In the genomic region with DNA sequence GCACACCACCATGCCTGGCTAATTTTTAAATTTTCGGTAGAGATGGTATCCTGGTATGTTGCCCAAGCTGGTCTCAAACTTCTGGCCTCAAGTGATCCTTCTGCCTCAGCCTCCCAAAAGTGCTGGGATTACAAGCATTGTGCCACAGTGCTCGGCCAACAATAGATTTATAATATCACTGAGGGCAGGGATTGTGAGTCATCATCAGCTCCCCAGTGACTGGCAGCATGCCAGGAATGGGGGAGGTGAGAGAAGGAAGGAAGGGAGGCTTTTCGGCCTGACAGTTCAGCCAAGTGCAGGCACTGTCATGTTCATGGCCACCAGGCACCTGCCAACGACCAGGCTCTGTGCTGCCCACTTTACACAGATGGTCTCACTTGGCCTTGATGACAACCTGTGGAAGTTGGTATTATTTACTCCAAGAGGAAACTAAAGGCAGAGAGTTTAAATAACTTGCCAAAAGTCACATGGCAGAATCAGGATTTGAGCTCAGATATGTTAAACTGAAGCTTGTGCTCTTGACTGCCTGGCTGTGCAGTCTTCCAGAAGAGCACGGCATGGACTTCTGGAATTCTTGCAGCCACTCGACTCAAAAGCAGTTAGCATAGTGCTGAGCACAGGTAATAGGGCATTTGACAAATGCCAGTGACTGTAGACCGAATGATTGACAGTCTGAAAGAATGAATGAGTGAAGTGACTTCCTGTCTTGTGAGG, we compare ENCODE assay signal across 8 cellular contexts. TPM values are rescaled to one million over a fixed set of nuclear protein-coding genes. Genes with fewer than 3 reads are reported as not detected.
DNase-seq lines count a peak whose midpoint lies in the region; ATAC-seq, FAIRE-seq and TF ChIP-seq lines count a peak whose summit lies in the region.
"Not testable (repeated sequence)": the region's sequence is repeated elsewhere in the genome, so short reads cannot be mapped to it uniquely, and the experiment has no call there.

No MANE protein-coding gene starts in this region.

- peak; percentile 79 for ATAC-seq in CD8-positive, alpha-beta T cell
- ATAC-seq in Right ventricle myocardium inferior = peak; percentile 70

- not testable (repeated sequence) for H3K4me1 ChIP-seq in CD8-positive, alpha-beta T cell (ENCODE audit: insufficient read depth, low read length); astrocyte (ENCODE audit: insufficient read depth, low read length)
- peaks cover 43% of the 10 kb centered on the region for H3K4me1 ChIP-seq in OCI-LY1 (ENCODE audit: insufficient read depth, low read length, severe bottlenecking)

- not testable (repeated sequence) for H3K9me3 ChIP-seq in CD8-positive, alpha-beta T cell (ENCODE audit: low read length); OCI-LY1 (ENCODE audit: low read length); astrocyte (ENCODE audit: insufficient read depth, low read depth, low read length)

- not testable (repeated sequence) for TF ChIP-seq CTCF in CD8-positive, alpha-beta T cell (IDR thresholded peaks at IDR 0.05); OCI-LY1 (IDR thresholded peaks at IDR 0.05; ENCODE audit: low read length); astrocyte (IDR thresholded peaks at IDR 0.05; ENCODE audit: insufficient read depth, low read depth, low read length); osteocyte (IDR thresholded peaks at IDR 0.05)

- POLR2A ChIA-PET in CD8-positive, alpha-beta T cell (lab: Charles Lee) = interaction anchor here (0.6 kb wide), 1 partner anchor 60 kb away, joined by 3 read pairs; no protein-coding TSS in a partner anchor

- H3K27me3 ChIP-seq in CD8-positive, alpha-beta T cell (ENCODE audit: insufficient read depth, low read length); OCI-LY1 (ENCODE audit: insufficient read depth, low read length); astrocyte (ENCODE audit: insufficient read depth, low read length): not testable (repeated sequence)

- H3F3A ChIP-seq in OCI-LY1 (ENCODE audit: insufficient read depth, low read length) = not testable (repeated sequence)

- not testable (repeated sequence) for FAIRE-seq in astrocyte (lab: Jason Lieb, UNC)

- H3K4me3 ChIP-seq in CD8-positive, alpha-beta T cell (ENCODE audit: low read depth, low read length); OCI-LY1 (ENCODE audit: low read depth, low read length, poor library complexity, severe bottlenecking); astrocyte (ENCODE audit: insufficient read depth, low read depth, low read length): not testable (repeated sequence)

- intact Hi-C loops in CD8-positive, alpha-beta T cell (cut with DNase I, micrococcal nuclease); Right ventricle myocardium inferior (cut with DNase I): not testable (repeated sequence)

- not testable (repeated sequence) for H3K27me3 Mint-ChIP-seq in CD8-positive, alpha-beta T cell (ENCODE audit: low read depth); astrocyte (ENCODE audit: low read depth, unreplicated experiment); osteocyte (ENCODE audit: unreplicated experiment)

- peak; percentile 46 to 91 (median 76) for DNase-seq in CD8-positive, alpha-beta T cell
- DNase-seq in KBM-7 = peak; percentile 88
- DNase-seq in activated CD4-positive, alpha-beta T cell treated with anti-CD3 and anti-CD28 coated beads for 48 hours = peak; percentile 84
- peak; percentile 40 for DNase-seq in astrocyte (ENCODE audit: low read depth)
- peak; percentile 91 for DNase-seq in Right ventricle myocardium inferior (ENCODE audit: missing footprints)
- peak; percentile 92 for DNase-seq in osteocyte (ENCODE audit: extremely low spot score, unreplicated experiment)
- DNase-seq in stimulated activated CD8-positive, alpha-beta memory T cell treated with anti-CD3 and anti-CD28 coated beads, Interleukin-7, amount 100 ng/mL, for 1 hour (ENCODE audit: low read depth in 2 of 2) = peak; percentile 62 to 67

- H3K9me3 Mint-ChIP-seq in CD8-positive, alpha-beta T cell; astrocyte (ENCODE audit: unreplicated experiment); osteocyte (ENCODE audit: unreplicated experiment): not testable (repeated sequence)

- not testable (repeated sequence) for H3K9me2 ChIP-seq in OCI-LY1 (ENCODE audit: low read depth, low read length)

- H3K27ac ChIP-seq in CD8-positive, alpha-beta T cell (ENCODE audit: low read depth, low read length); astrocyte (ENCODE audit: low read depth, low read length): not testable (repeated sequence)
- peak overlapping the region; percentile 84 for H3K27ac ChIP-seq in OCI-LY1 (ENCODE audit: low read depth, low read length, poor library complexity, severe bottlenecking)

- not testable (repeated sequence) for H3K79me2 ChIP-seq in OCI-LY1 (ENCODE audit: insufficient read depth, low read length); astrocyte (ENCODE audit: insufficient read depth, low read length)

- not testable (repeated sequence) for H3K4me3 Mint-ChIP-seq in CD8-positive, alpha-beta T cell; astrocyte (ENCODE audit: unreplicated experiment); osteocyte (ENCODE audit: unreplicated experiment)

- not testable (repeated sequence) for H3K36me3 ChIP-seq in CD8-positive, alpha-beta T cell (ENCODE audit: insufficient read depth, low read length); OCI-LY1 (ENCODE audit: insufficient read depth, low read length); astrocyte (ENCODE audit: insufficient read depth, low read length)

- not testable (repeated sequence) for H2AFZ ChIP-seq in OCI-LY1 (ENCODE audit: low read length); astrocyte (ENCODE audit: low read depth, low read length)

- not testable (repeated sequence) for H4K20me1 ChIP-seq in OCI-LY1 (ENCODE audit: insufficient read depth, low read length); astrocyte (ENCODE audit: insufficient read depth, low read length)

- in situ Hi-C loops in KBM-7 (cut with MboI; ENCODE audit: low pct_unique_long_range_greater_than_20kb, low sequenced_read_pairs) = not testable (repeated sequence)

- H3K9ac ChIP-seq in OCI-LY1 (ENCODE audit: low read length) = peak overlapping the region; percentile 14; the same call in 1 of the 2 replicates
- not testable (repeated sequence) for H3K9ac ChIP-seq in astrocyte (ENCODE audit: low read length)

- H3K4me1 Mint-ChIP-seq in CD8-positive, alpha-beta T cell (ENCODE audit: low read depth); astrocyte (ENCODE audit: low read depth, unreplicated experiment); osteocyte (ENCODE audit: unreplicated experiment): not testable (repeated sequence)

- not testable (repeated sequence) for H3K36me3 Mint-ChIP-seq in CD8-positive, alpha-beta T cell; astrocyte (ENCODE audit: low read depth, unreplicated experiment); osteocyte (ENCODE audit: unreplicated experiment)

- peak overlapping the region; percentile 31; the same call in 1 of the 2 replicates for H3K4me2 ChIP-seq in OCI-LY1 (ENCODE audit: low read length)
- H3K4me2 ChIP-seq in astrocyte (ENCODE audit: low read length) = not testable (repeated sequence)

- CTCF ChIA-PET in CD8-positive, alpha-beta T cell (lab: Charles Lee) = not testable (repeated sequence)

- peak overlapping the region; percentile 80 for H3K27ac Mint-ChIP-seq in CD8-positive, alpha-beta T cell
- H3K27ac Mint-ChIP-seq in astrocyte (ENCODE audit: unreplicated experiment) (peak overlapping the region; percentile 69), osteocyte (ENCODE audit: unreplicated experiment) (peak overlapping the region; percentile 64)

RNA-seq across cellular contexts. Expression of gene METTL2B, which starts 46.8 kb away (rescaled TPM):
- total RNA-seq in CD8-positive, alpha-beta T cell = 10 to 100 TPM; 11.6 to 11.9 TPM
- total RNA-seq in astrocyte = 30.8 and 34.5 TPM in 2 replicates
- total RNA-seq in Right ventricle myocardium inferior = 17.1 TPM
- 31.4 and 33.2 TPM in 2 replicates for total RNA-seq in osteocyte

Comparison
In these comparisons a context has a peak if more than half of its experiments do, and no peak if none do; other contexts are left out.
1. DNase-seq: peak in every context shown above with its lines; median percentile 92 in osteocyte; 91 in Right ventricle myocardium inferior; 88 in KBM-7; 84 in activated CD4-positive, alpha-beta T cell treated with anti-CD3 and anti-CD28 coated beads for 48 hours; 76 in CD8-positive, alpha-beta T cell; 64 in stimulated activated CD8-positive, alpha-beta memory T cell treated with anti-CD3 and anti-CD28 coated beads, Interleukin-7, amount 100 ng/mL, for 1 hour; 40 in astrocyte.